In the genomic region with DNA sequence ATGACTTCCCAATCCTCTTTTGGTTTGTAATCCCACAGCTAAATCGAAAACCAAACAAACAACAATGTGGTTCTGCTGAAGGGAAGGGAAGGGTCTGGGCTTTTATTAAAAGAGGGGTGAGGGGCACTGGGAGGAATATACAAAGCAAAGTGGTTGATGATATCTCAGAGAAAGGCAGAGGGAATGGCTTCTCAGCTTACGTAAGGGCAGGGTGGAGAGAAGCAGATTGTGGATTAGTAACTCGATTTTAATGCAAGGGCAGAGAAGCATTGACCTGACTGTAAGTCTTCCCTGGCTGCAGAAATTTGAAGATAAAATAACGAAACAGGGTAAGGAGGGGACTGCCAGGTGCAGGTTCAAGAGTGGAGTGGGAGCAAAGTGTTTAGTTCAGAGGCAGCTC, we compare ENCODE assay signal across 18 cellular contexts.
"Had no signal": no experiment of that assay in that cellular context is flagged by ENCODE, and none has a peak within 500 bp of the region (broad histone marks: within the 10 kb centered on the region; RNA-seq: fewer than 3 reads in every experiment).

No MANE protein-coding gene starts in this region.

- H3K4me1 ChIP-seq: body of pancreas, psoas muscle, right atrium auricular region, spleen had no signal

- H3K27me3 ChIP-seq: body of pancreas, hepatocyte, right atrium auricular region, spleen had no signal

- ATAC-seq: activated CD8-positive, alpha-beta T cell treated with anti-CD3 and anti-CD28 coated beads, Interleukin-2, amount 10 ng/mL, durations not matched to agents 7 days and 5 days; activated naive CD8-positive, alpha-beta T cell treated with anti-CD3 and anti-CD28 coated beads, Interleukin-2, amount 50 U/mL, for 24 hours; body of pancreas; mucosa of descending colon; psoas muscle; T-cell had no signal

- H3K27ac ChIP-seq: body of pancreas, hepatocyte, psoas muscle, right atrium auricular region, spleen had no signal

- H3K4me2 ChIP-seq: hepatocyte had no signal

- H3K9me3 ChIP-seq: body of pancreas, mucosa of descending colon, psoas muscle, right atrium auricular region, spleen had no signal

- DNase-seq: activated CD4-positive, alpha-beta T cell treated with anti-CD3 and anti-CD28 coated beads for 1 hour; activated CD4-positive, alpha-beta T cell treated with anti-CD3 and anti-CD28 coated beads, Interleukin-2, amount 50 U/mL, for 1 hour; activated CD8-positive, alpha-beta T cell treated with anti-CD3 and anti-CD28 coated beads, Interleukin-2, amount 10 ng/mL, durations not matched to agents 7 days and 5 days; activated gamma-delta T cell; activated naive CD4-positive, alpha-beta T cell treated with anti-CD3 and anti-CD28 coated beads, Interleukin-2, amount 50 U/mL, for 16 hours; activated naive CD8-positive, alpha-beta T cell treated with anti-CD3 and anti-CD28 coated beads, Interleukin-2, amount 50 U/mL, for 24 hours; body of pancreas; effector CD4-positive, alpha-beta T cell; erythroblast; foreskin fibroblast; mucosa of descending colon; psoas muscle; spleen; stimulated activated CD4-positive, alpha-beta T cell treated with anti-CD3 and anti-CD28 coated beads, Interleukin-4, amount 100 ng/mL, for 24 hours; stimulated activated naive CD4-positive, alpha-beta T cell treated with Interleukin-2 at 50 U/mL for 16 hours; T-cell had no signal

- H3K36me3 ChIP-seq: right atrium auricular region, spleen had no signal

- H3K4me3 ChIP-seq: body of pancreas, hepatocyte, mucosa of descending colon, psoas muscle, right atrium auricular region, spleen had no signal

- H3K79me2 ChIP-seq: hepatocyte had no signal
